In genomic region chr3:69999191-70000027, GRCh38 we compare ENCODE assay signal across 9 cellular contexts. TPM values are rescaled to one million over a fixed set of nuclear protein-coding genes. Genes with fewer than 3 reads are reported as not detected.
DNase-seq lines count a peak whose midpoint lies in the region; TF ChIP-seq lines count a peak whose summit lies in the region.
"Had no signal": no experiment of that assay in that cellular context is flagged by ENCODE, and none has a peak within 500 bp of the region (broad histone marks: within the 10 kb centered on the region; RNA-seq: fewer than 3 reads in every experiment).

TSS of gene SAMMSON (plus strand) at chr3:69999733.

- H3K4me2 ChIP-seq in skeletal muscle satellite cell (ENCODE audit: low read length): peak within 1 kb of the TSS; percentile 48

- H3K36me3 ChIP-seq in H7 (replicated peaks; ENCODE audit: control insufficient read depth, insufficient read depth, low read length) (no peaks in the 10 kb centered on the region), SK-N-MC (ENCODE audit: insufficient read depth, low read length) (no peaks in the 10 kb centered on the region), skeletal muscle satellite cell (ENCODE audit: insufficient read depth, low read length) (no peaks in the 10 kb centered on the region)

- TF ChIP-seq CTCF in RWPE1 (conservative IDR thresholded peaks at IDR 0.05; ENCODE audit: low read depth): no peak

- H3K4me3 Mint-ChIP-seq in activated naive CD4-positive, alpha-beta T cell treated with anti-CD3 and anti-CD28 coated beads, Interleukin-2, amount 10 ng/mL, durations not matched to agents 7 days and 5 days: no peak within 1 kb of the TSS
- H3K4me3 Mint-ChIP-seq: activated T-cell treated with anti-CD3 and anti-CD28 coated beads, Interleukin-2, amount 50 U/mL, for 24 hours had no signal

- POLR2A ChIA-PET in RWPE1 (lab: Yijun Ruan, JAX; ENCODE audit: low non-redundant PET): no interaction called here

- H3K27me3 ChIP-seq in H7 (ENCODE audit: control insufficient read depth, insufficient read depth, low read length): no peaks in the 10 kb centered on the region
- H3K27me3 ChIP-seq in skeletal muscle satellite cell (ENCODE audit: control insufficient read depth, insufficient read depth, low read length): no peaks in the 10 kb centered on the region

- H3K27me3 Mint-ChIP-seq in activated naive CD4-positive, alpha-beta T cell treated with anti-CD3 and anti-CD28 coated beads, Interleukin-2, amount 10 ng/mL, durations not matched to agents 7 days and 5 days: no peaks in the 10 kb centered on the region
- H3K27me3 Mint-ChIP-seq: activated T-cell treated with anti-CD3 and anti-CD28 coated beads, Interleukin-2, amount 50 U/mL, for 24 hours had no signal

- no peak within 1 kb of the TSS for H3K4me3 ChIP-seq in H7 (ENCODE audit: insufficient read depth, low read depth, low read length)
- H3K4me3 ChIP-seq in SK-N-MC: peak within 1 kb of the TSS; percentile 55
- H3K4me3 ChIP-seq in skeletal muscle satellite cell (ENCODE audit: low read length): peak within 1 kb of the TSS; percentile 29

- no peak within 1 kb of the TSS for H3K27ac Mint-ChIP-seq in activated naive CD4-positive, alpha-beta T cell treated with anti-CD3 and anti-CD28 coated beads, Interleukin-2, amount 10 ng/mL, durations not matched to agents 7 days and 5 days
- H3K27ac Mint-ChIP-seq: activated T-cell treated with anti-CD3 and anti-CD28 coated beads, Interleukin-2, amount 50 U/mL, for 24 hours had no signal

- DNase-seq in H7: peak; percentile 20
- DNase-seq in SK-N-MC (ENCODE audit: low read depth, low spot score): no peak
- DNase-seq in foreskin melanocyte: peak; percentile 61
- no peak for DNase-seq in activated gamma-delta T cell treated with Interleukin-2 at 50 U/mL for 16 hours
- no peak for DNase-seq in activated naive CD4-positive, alpha-beta T cell treated with anti-CD3 and anti-CD28 coated beads, Interleukin-2, amount 10 ng/mL, durations not matched to agents 7 days and 5 days
- DNase-seq in activated naive CD4-positive, alpha-beta T cell treated with Interleukin-2 at 50 U/mL for 16 hours: no peak
- DNase-seq in RWPE1 (ENCODE audit: low spot score): no peak
- DNase-seq: activated T-cell treated with anti-CD3 and anti-CD28 coated beads, Interleukin-2, amount 50 U/mL, for 24 hours had no signal

- CTCF ChIA-PET in activated naive CD4-positive, alpha-beta T cell treated with anti-CD3 and anti-CD28 coated beads, Interleukin-2, amount 10 ng/mL, durations not matched to agents 7 days and 5 days (lab: Charles Lee): no interaction called here
- CTCF ChIA-PET in RWPE1 (lab: Yijun Ruan, JAX): no interaction called here

- no peaks in the 10 kb centered on the region for H3K4me1 ChIP-seq in skeletal muscle satellite cell (ENCODE audit: control insufficient read depth, insufficient read depth, low read length)

- H3K9me3 Mint-ChIP-seq in activated naive CD4-positive, alpha-beta T cell treated with anti-CD3 and anti-CD28 coated beads, Interleukin-2, amount 10 ng/mL, durations not matched to agents 7 days and 5 days: no peaks in the 10 kb centered on the region

- H3K9me3 ChIP-seq in SK-N-MC (ENCODE audit: low read depth, low read length) (no peaks in the 10 kb centered on the region), skeletal muscle satellite cell (replicated peaks; ENCODE audit: low read length) (no peaks in the 10 kb centered on the region)

- peak within 1 kb of the TSS; percentile 45 for H3K9ac ChIP-seq in SK-N-MC (ENCODE audit: insufficient read length)
- no peak within 1 kb of the TSS for H3K9ac ChIP-seq in skeletal muscle satellite cell (ENCODE audit: low read depth, low read length)

- no peaks in the 10 kb centered on the region for H3K36me3 Mint-ChIP-seq in activated naive CD4-positive, alpha-beta T cell treated with anti-CD3 and anti-CD28 coated beads, Interleukin-2, amount 10 ng/mL, durations not matched to agents 7 days and 5 days

- H3K4me1 Mint-ChIP-seq in activated naive CD4-positive, alpha-beta T cell treated with anti-CD3 and anti-CD28 coated beads, Interleukin-2, amount 10 ng/mL, durations not matched to agents 7 days and 5 days: no peaks in the 10 kb centered on the region

- peak within 1 kb of the TSS; percentile 91 for H3K27ac ChIP-seq in SK-N-MC
- no peak within 1 kb of the TSS for H3K27ac ChIP-seq in RWPE1

RNA-seq across cellular contexts. Expression of gene SAMMSON, which starts in this region (rescaled TPM):
- 0.04 TPM in 1 of 2 replicates, not detected in the other for total RNA-seq in H7 (2014; rRNA removed; shearing (Covaris generic))
- total RNA-seq in skeletal muscle satellite cell (2012; rRNA removed): not detected in 2 replicates

Comparison
In these comparisons a context has a peak if more than half of its experiments do, and no peak if none do; other contexts are left out.
1. Peak in DNase-seq in H7; RNA of the gene not detected or under 1 TPM.